ENCODE assay signal across 1 cellular context in the genomic region with DNA sequence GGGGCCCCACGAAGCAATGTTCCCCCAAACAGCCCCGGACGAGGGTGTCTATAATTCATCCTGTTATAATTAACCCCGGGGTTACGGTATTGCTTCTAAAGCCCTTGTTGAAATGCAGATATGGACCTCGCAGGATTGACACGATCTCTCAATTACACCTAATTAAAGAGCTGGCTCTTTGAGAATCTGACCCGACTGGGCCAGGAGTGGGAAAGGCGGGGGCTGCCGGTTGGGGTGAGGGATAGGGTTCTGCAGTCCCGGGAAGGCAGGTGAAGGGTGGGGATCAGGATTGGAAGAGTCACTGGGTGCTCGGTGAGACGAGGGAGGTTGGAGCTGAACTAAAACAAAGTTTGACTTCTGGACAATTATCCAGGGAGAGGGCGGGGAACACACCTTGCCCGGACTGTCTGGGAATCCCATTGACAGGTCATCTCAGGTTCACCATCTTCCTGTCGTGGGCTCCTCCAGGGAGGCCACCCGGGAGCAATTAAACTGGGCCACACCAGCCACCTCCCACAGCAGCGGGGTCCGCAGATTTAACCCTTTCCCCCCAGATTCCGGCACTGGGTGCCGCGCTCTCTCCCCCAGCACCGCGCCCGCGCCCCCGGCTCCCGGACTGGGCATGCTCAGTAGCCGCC.
TF ChIP-seq lines count a peak whose summit lies in the region.

No MANE protein-coding gene starts in this region.

TF ChIP-seq in HCT116, 20 proteins besides CTCF, POLR2A, EP300 and RAD21 (continued from another document):
- TF ChIP-seq REST (IDR thresholded peaks at IDR 0.05; ENCODE audit: low read depth) (no peak), TCF7L2 (IDR thresholded peaks at IDR 0.05; ENCODE audit: borderline replicate concordance, extremely low read depth, insufficient read depth, insufficient read length) (no peak)
